In the genomic region with DNA sequence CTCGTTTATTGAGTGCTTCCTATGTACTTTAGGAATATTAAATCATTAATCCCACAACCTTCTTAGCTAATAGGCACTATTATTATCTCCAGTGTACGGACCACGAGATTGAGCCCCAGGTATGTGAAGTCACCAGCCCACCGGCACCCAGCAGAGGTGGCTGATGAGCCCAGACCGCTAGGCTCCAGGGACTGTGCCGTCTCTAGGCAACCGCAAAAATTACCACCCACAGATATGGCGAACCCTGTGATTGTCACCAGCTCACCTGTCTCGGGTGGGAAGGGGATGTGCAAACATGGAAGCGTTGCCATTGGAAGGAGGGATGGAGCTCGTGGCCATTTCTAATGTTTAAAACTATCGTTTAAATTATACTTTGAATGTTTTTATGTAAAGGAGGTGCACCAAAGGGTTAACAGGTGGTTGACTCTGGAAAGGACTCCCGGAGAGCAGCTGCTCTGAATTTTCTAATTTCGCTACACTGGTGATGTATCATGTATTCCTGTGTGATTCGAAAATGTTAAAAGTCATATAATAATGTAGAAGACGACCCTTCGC, we compare ENCODE assay signal across 12 cellular contexts. TPM values are rescaled to one million over a fixed set of nuclear protein-coding genes. Genes with fewer than 3 reads are reported as not detected.
A peak's percentile ranks its signal among the peaks of the same experiment; 100 is the strongest.
DNase-seq lines count a peak whose midpoint lies in the region; ATAC-seq and TF ChIP-seq lines count a peak whose summit lies in the region.
"Had no signal": no experiment of that assay in that cellular context is flagged by ENCODE, and none has a peak within 500 bp of the region (broad histone marks: within the 10 kb centered on the region; RNA-seq: fewer than 3 reads in every experiment).

No MANE protein-coding gene starts in this region.

- peak overlapping the region in 1 of 3 experiments; percentile 76; a peak in 1 of 7 replicates for H3K27ac Mint-ChIP-seq in H9
- no peak overlapping the region for H3K27ac Mint-ChIP-seq in glutamatergic neuron (ENCODE audit: unreplicated experiment)
- H3K27ac Mint-ChIP-seq in progenitor cell of endocrine pancreas = peak overlapping the region; percentile 23
- H3K27ac Mint-ChIP-seq: naive B cell, T-cell had no signal

- no peaks in the 10 kb centered on the region for H3K79me2 ChIP-seq in H9 (ENCODE audit: insufficient read depth, low read length)

- no peaks in the 10 kb centered on the region for H3K9me3 ChIP-seq in H9 (ENCODE audit: control insufficient read depth, low read depth, low read length)

- H3K27me3 ChIP-seq in H9 (ENCODE audit: insufficient read depth, low read length) = peaks cover 3% of the 10 kb centered on the region; the same call in 1 of the 2 replicates

- no peak overlapping the region for H4K8ac ChIP-seq in H9 (replicated peaks; ENCODE audit: insufficient read length, low read depth, low read length)

- H3K9me3 Mint-ChIP-seq in H9 (peaks cover 0 to 3% of the 10 kb centered on the region in 2 experiments; a peak in 2 of 5 replicates), glutamatergic neuron (ENCODE audit: unreplicated experiment) (peaks cover 5% of the 10 kb centered on the region), progenitor cell of endocrine pancreas (ENCODE audit: low read depth) (no peaks in the 10 kb centered on the region)

- H3K27me3 Mint-ChIP-seq in H9 (ENCODE audit: low read depth) = peaks cover 55% of the 10 kb centered on the region
- peaks cover 2% of the 10 kb centered on the region for H3K27me3 Mint-ChIP-seq in glutamatergic neuron (ENCODE audit: unreplicated experiment)
- peaks cover 66% of the 10 kb centered on the region for H3K27me3 Mint-ChIP-seq in progenitor cell of endocrine pancreas

- ATAC-seq in GM18502 (IDR thresholded peaks at IDR 0.05; ENCODE audit: poor library complexity, unreplicated experiment) = no peak
- ATAC-seq in HG02759 (IDR thresholded peaks at IDR 0.05; ENCODE audit: unreplicated experiment) = no peak

- H2AFZ ChIP-seq in H9 (ENCODE audit: low read length) = no peak overlapping the region

- H2BK12ac ChIP-seq in H9 (ENCODE audit: insufficient read length, low read depth, low read length) = no peak overlapping the region

- no peak overlapping the region for H2AK5ac ChIP-seq in H9 (ENCODE audit: insufficient read length, low read length)

- peak overlapping the region; percentile 76 for H3K4me2 ChIP-seq in H9 (ENCODE audit: insufficient read depth, insufficient read length, low read length)

- H3K4me1 Mint-ChIP-seq in H9 (peaks cover 8 to 23% of the 10 kb centered on the region in 2 experiments; a peak in 3 of 4 replicates), glutamatergic neuron (ENCODE audit: low read depth, unreplicated experiment) (peaks cover 1% of the 10 kb centered on the region), progenitor cell of endocrine pancreas (ENCODE audit: low read depth) (peaks cover 3% of the 10 kb centered on the region)

- no peaks in the 10 kb centered on the region for H3K23me2 ChIP-seq in H9 (ENCODE audit: insufficient read length, low read depth, low read length, poor library complexity, severe bottlenecking)

- H4K5ac ChIP-seq in H9 (ENCODE audit: insufficient read length, low read depth, low read length) = no peak overlapping the region

- TF ChIP-seq CTCF in H9 (conservative IDR thresholded peaks at IDR 0.05) (no peak), glutamatergic neuron (IDR thresholded peaks at IDR 0.05; ENCODE audit: partially characterized antibody, unreplicated experiment) (no peak), progenitor cell of endocrine pancreas (IDR thresholded peaks at IDR 0.05; ENCODE audit: unreplicated experiment) (no peak)

- H3K14ac ChIP-seq in H9 (ENCODE audit: insufficient read depth, low read length) = no peak overlapping the region

- H3K79me1 ChIP-seq in H9 (ENCODE audit: insufficient read depth, low read depth, low read length, poor library complexity, severe bottlenecking) = no peaks in the 10 kb centered on the region

- H4K91ac ChIP-seq in H9 (ENCODE audit: insufficient read length, low read depth, low read length) = no peak overlapping the region

- no peak overlapping the region for H3K18ac ChIP-seq in H9 (ENCODE audit: insufficient read length, low read depth, low read length)

- no peak overlapping the region for H3T11ph ChIP-seq in H9 (ENCODE audit: low read length)

- H2BK20ac ChIP-seq in H9 (ENCODE audit: low read depth, low read length, poor library complexity, severe bottlenecking) = no peak overlapping the region

- H3K23ac ChIP-seq in H9 (ENCODE audit: insufficient read length, low read depth, low read length) = no peak overlapping the region

- H3K36me3 Mint-ChIP-seq in H9 (ENCODE audit: insufficient read depth in 1 of 3, low read depth in 3 of 3) (no peaks in the 10 kb centered on the region), glutamatergic neuron (ENCODE audit: unreplicated experiment) (peaks cover 4% of the 10 kb centered on the region), progenitor cell of endocrine pancreas (ENCODE audit: insufficient read depth) (no peaks in the 10 kb centered on the region)
- H3K36me3 Mint-ChIP-seq: T-cell had no signal

- no peak overlapping the region for H3K56ac ChIP-seq in H9 (ENCODE audit: insufficient read length, low read depth, low read length)

- H3K4me1 ChIP-seq in H9 (ENCODE audit: insufficient read depth, low read length) = no peaks in the 10 kb centered on the region

- H3K9ac ChIP-seq in H9 (ENCODE audit: extremely low read depth, insufficient read length, low read length) = no peak overlapping the region

- DNase-seq in H9 (peak; percentile 49), NCI-H345 (lab: John Stamatoyannopoulos, UW) (peak; percentile 45), glutamatergic neuron (no peak), progenitor cell of endocrine pancreas (ENCODE audit: low spot score, unreplicated experiment) (no peak), NCI-H1694 (lab: John Stamatoyannopoulos, UW) (no peak)
- DNase-seq: central memory CD4-positive, alpha-beta T cell; DND-41; naive B cell had no signal

- no CpG with 5 or more reads among the region's 17 CpGs for WGBS in H9 (ENCODE audit: extremely low coverage, insufficient read length, low lambda C conversion rate)

- H2BK120ac ChIP-seq in H9 (ENCODE audit: low read depth, low read length, poor library complexity, severe bottlenecking) = no peak overlapping the region

- no peak overlapping the region for H3K4ac ChIP-seq in H9 (ENCODE audit: low read depth, low read length)

- H3K4me3 Mint-ChIP-seq in H9 (peak overlapping the region; percentile 82 to 87), glutamatergic neuron (ENCODE audit: unreplicated experiment) (peak overlapping the region; percentile 86), progenitor cell of endocrine pancreas (ENCODE audit: low read depth) (peak overlapping the region; percentile 76)
- H3K4me3 Mint-ChIP-seq: naive B cell, T-cell had no signal

- no peaks in the 10 kb centered on the region for H4K20me1 ChIP-seq in H9 (ENCODE audit: control insufficient read depth, insufficient read depth, insufficient read length)

- H2BK15ac ChIP-seq in H9 (ENCODE audit: low read depth, low read length) = no peak overlapping the region

- no peak overlapping the region for H3K27ac ChIP-seq in H9 (ENCODE audit: insufficient read length, low read depth, low read length)
- H3K27ac ChIP-seq: gastroesophageal sphincter had no signal

- no peak overlapping the region for H2BK5ac ChIP-seq in H9 (ENCODE audit: insufficient read length, low read length)

RNA-seq across cellular contexts. Expression of a gene that starts 21.0 kb away (rescaled TPM):
- total RNA-seq in H9 (2021) (1.3 and 1.5 TPM in 2 replicates), glutamatergic neuron (ENCODE audit: unreplicated experiment) (2.4 TPM), progenitor cell of endocrine pancreas (0.89 and 0.93 TPM in 2 replicates)

RNA-seq across cellular contexts. Expression of a gene that starts 48.3 kb away (rescaled TPM):
- total RNA-seq in H9 (2021) = 17.5 and 18.9 TPM in 2 replicates
- total RNA-seq in glutamatergic neuron (ENCODE audit: unreplicated experiment) = 30.4 TPM
- 31.3 and 37.9 TPM in 2 replicates for total RNA-seq in progenitor cell of endocrine pancreas

Comparison
In these comparisons a context has a peak if more than half of its experiments do, and no peak if none do; other contexts are left out.
1. DNase-seq: peak in H9 (single experiment) and NCI-H345 (single experiment); none in glutamatergic neuron (single experiment), progenitor cell of endocrine pancreas (single experiment) and NCI-H1694 (single experiment).
2. Peak in every context shown above with its lines, with median percentiles within 50 percentile points of each other: H3K4me3 Mint-ChIP-seq.